8 cellular contexts compared by ENCODE assay signal in genomic region chr7:148735967-148736366, GRCh38.
"Had no signal": no experiment of that assay in that cellular context is flagged by ENCODE, and none has a peak within 500 bp of the region (broad histone marks: within the 10 kb centered on the region; RNA-seq: fewer than 3 reads in every experiment).

No MANE protein-coding gene starts in this region.

- H3K9me3 ChIP-seq: HAP-1 had no signal

- ATAC-seq: HCT116 had no signal

- H3K4me3 ChIP-seq: GM23248, HAP-1 had no signal

- H2AFZ ChIP-seq: GM23248 had no signal

- DNase-seq: GM23248, GOT3, H7, IMR-90, KBM-7 had no signal

- H3K4me1 ChIP-seq: HAP-1 had no signal

- H3K27ac ChIP-seq: GM23248, HL-60 had no signal

- H3K9ac ChIP-seq: GM23248 had no signal
